ENCODE assay signal across 8 cellular contexts in the genomic region with DNA sequence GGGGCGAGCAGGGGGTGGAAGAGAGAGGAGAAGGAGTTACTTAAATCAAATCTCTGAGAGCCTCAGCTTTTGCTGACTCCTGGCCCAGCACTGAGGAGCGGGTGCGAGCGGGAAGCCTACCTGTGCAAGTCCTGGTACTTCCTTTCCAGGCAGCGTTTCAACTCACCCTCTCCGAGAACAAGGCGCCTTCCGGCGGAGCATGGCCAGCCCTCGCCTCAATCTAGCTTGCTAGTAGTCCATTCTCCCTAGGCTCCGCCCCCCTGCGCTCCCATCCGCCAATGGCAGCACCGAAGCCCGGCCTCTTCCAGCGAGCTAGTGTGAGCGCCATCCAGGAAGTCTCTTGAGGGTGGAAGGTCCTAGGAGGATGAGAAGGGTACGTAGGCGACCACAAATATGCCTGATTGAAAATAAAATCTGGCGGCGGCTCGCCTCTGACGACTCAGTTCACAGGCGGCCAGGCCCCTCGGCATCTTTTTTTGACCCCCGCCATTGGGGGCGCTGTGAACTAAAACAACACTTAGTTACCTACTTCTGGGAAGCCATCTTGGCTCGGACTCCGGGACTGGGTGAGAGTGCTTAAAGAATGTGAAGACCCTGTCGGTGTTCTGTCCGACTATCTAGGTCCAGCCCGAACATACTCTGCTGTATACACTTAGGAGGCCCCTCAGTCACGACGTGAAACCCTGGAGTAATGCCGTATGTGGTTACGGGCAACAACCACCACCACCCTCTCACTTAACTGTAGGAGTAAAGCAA. TPM values are rescaled to one million over a fixed set of nuclear protein-coding genes. Genes with fewer than 3 reads are reported as not detected.
DNase-seq lines count a peak whose midpoint lies in the region; ATAC-seq and TF ChIP-seq lines count a peak whose summit lies in the region.

A gene with protein sequence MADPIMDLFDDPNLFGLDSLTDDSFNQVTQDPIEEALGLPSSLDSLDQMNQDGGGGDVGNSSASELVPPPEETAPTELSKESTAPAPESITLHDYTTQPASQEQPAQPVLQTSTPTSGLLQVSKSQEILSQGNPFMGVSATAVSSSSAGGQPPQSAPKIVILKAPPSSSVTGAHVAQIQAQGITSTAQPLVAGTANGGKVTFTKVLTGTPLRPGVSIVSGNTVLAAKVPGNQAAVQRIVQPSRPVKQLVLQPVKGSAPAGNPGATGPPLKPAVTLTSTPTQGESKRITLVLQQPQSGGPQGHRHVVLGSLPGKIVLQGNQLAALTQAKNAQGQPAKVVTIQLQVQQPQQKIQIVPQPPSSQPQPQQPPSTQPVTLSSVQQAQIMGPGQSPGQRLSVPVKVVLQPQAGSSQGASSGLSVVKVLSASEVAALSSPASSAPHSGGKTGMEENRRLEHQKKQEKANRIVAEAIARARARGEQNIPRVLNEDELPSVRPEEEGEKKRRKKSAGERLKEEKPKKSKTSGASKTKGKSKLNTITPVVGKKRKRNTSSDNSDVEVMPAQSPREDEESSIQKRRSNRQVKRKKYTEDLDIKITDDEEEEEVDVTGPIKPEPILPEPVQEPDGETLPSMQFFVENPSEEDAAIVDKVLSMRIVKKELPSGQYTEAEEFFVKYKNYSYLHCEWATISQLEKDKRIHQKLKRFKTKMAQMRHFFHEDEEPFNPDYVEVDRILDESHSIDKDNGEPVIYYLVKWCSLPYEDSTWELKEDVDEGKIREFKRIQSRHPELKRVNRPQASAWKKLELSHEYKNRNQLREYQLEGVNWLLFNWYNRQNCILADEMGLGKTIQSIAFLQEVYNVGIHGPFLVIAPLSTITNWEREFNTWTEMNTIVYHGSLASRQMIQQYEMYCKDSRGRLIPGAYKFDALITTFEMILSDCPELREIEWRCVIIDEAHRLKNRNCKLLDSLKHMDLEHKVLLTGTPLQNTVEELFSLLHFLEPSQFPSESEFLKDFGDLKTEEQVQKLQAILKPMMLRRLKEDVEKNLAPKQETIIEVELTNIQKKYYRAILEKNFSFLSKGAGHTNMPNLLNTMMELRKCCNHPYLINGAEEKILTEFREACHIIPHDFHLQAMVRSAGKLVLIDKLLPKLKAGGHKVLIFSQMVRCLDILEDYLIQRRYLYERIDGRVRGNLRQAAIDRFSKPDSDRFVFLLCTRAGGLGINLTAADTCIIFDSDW (N-terminal part only) (minus strand): TSS at position 212 of the 756 bp plus-strand sequence. CDS start 24,480 bp downstream, outside the sequence.

- DNase-seq in Daoy (ENCODE audit: low read depth) (peak; percentile 100), GM23248 (peak; percentile 100), LHCN-M2 (ENCODE audit: low read depth) (peak; percentile 100), RPMI8226 (peak; percentile 98), fibroblast of lung (ENCODE audit: low read depth in 2 of 2) (peak; percentile 100)
- peak; percentile 95 to 100 (median 100) for DNase-seq in naive thymus-derived CD8-positive, alpha-beta T cell
- DNase-seq in stimulated activated naive CD4-positive, alpha-beta T cell treated with Interleukin-2 at 50 U/mL for 16 hours (lab: John Stamatoyannopoulos, UW) = peak; percentile 99

- no peaks in the 10 kb centered on the region for H4K20me1 ChIP-seq in GM23248 (ENCODE audit: insufficient read depth)
- H4K20me1 ChIP-seq in fibroblast of lung (ENCODE audit: control insufficient read depth, extremely low read depth, insufficient read depth, low read length) = no peaks in the 10 kb centered on the region

- H3K36me3 ChIP-seq in GM23248 (ENCODE audit: low read depth) = peaks cover 8% of the 10 kb centered on the region; the same call in 1 of the 2 replicates
- no peaks in the 10 kb centered on the region for H3K36me3 ChIP-seq in fibroblast of lung (ENCODE audit: control insufficient read depth, insufficient read depth, low read length)

- in situ Hi-C loops in GM23248 (cut with MboI) = no loop called here

- peaks cover 20% of the 10 kb centered on the region for H3K4me1 Mint-ChIP-seq in activated T-helper 17 cell treated with anti-CD3 and anti-CD28 coated beads, Interleukin-2, amount 50 U/mL, for 72 hours
- peaks cover 14 to 48% (median 42%) of the 10 kb centered on the region in 4 donors for H3K4me1 Mint-ChIP-seq in naive thymus-derived CD8-positive, alpha-beta T cell

- WGBS in GM23248 (ENCODE audit: low coverage in 1 of 2, low lambda C conversion rate in 2 of 2, missing lambda C conversion rate in 2 of 2), 2 experiments = 0 to 2% methylated on average over 36 of the region's 36 CpGs

- H3K36me3 Mint-ChIP-seq in activated T-helper 17 cell treated with anti-CD3 and anti-CD28 coated beads, Interleukin-2, amount 50 U/mL, for 72 hours (ENCODE audit: low read depth) = peaks cover 66% of the 10 kb centered on the region
- H3K36me3 Mint-ChIP-seq in naive thymus-derived CD8-positive, alpha-beta T cell = peaks cover 4 to 35% (median 6%) of the 10 kb centered on the region in 3 donors

- peak within 1 kb of the TSS; percentile 100 for H2AFZ ChIP-seq in GM23248
- peak within 1 kb of the TSS; percentile 100 for H2AFZ ChIP-seq in fibroblast of lung (ENCODE audit: low read length)

- peaks cover 8% of the 10 kb centered on the region for H3K4me1 ChIP-seq in GM23248 (ENCODE audit: insufficient read depth)
- H3K4me1 ChIP-seq in fibroblast of lung (ENCODE audit: control insufficient read depth, extremely low read depth, insufficient read depth, low read length) = no peaks in the 10 kb centered on the region

- peak within 1 kb of the TSS; percentile 97 for H3K27ac ChIP-seq in GM23248
- peak within 1 kb of the TSS; percentile 96 for H3K27ac ChIP-seq in fibroblast of lung (ENCODE audit: insufficient read depth, low read length)

- no peaks in the 10 kb centered on the region for H3K9me2 ChIP-seq in GM23248 (ENCODE audit: insufficient read depth)

- peak within 1 kb of the TSS; percentile 98 for H3K27ac Mint-ChIP-seq in activated T-helper 17 cell treated with anti-CD3 and anti-CD28 coated beads, Interleukin-2, amount 50 U/mL, for 72 hours
- H3K27ac Mint-ChIP-seq in naive thymus-derived CD8-positive, alpha-beta T cell = peak within 1 kb of the TSS; percentile 95 to 100 (median 100)

- ATAC-seq in activated T-helper 17 cell treated with anti-CD3 and anti-CD28 coated beads, Interleukin-2, amount 50 U/mL, for 72 hours (replicated peaks) = peak; percentile 99
- ATAC-seq in naive thymus-derived CD8-positive, alpha-beta T cell = peak; percentile 96

- H3K9me3 ChIP-seq in GM23248 (ENCODE audit: low read depth) (no peaks in the 10 kb centered on the region), fibroblast of lung (ENCODE audit: control insufficient read depth, insufficient read depth, low read depth, low read length) (no peaks in the 10 kb centered on the region)

- H3K9me3 Mint-ChIP-seq in activated T-helper 17 cell treated with anti-CD3 and anti-CD28 coated beads, Interleukin-2, amount 50 U/mL, for 72 hours = no peaks in the 10 kb centered on the region
- H3K9me3 Mint-ChIP-seq in naive thymus-derived CD8-positive, alpha-beta T cell = no peaks in the 10 kb centered on the region

- H3K79me2 ChIP-seq in GM23248 (ENCODE audit: insufficient read depth) = peaks cover 47% of the 10 kb centered on the region
- H3K79me2 ChIP-seq in fibroblast of lung (ENCODE audit: control insufficient read depth, insufficient read depth, low read length) = peaks cover 40% of the 10 kb centered on the region

- H3K27me3 ChIP-seq in GM23248 (replicated peaks; ENCODE audit: insufficient read depth) (no peaks in the 10 kb centered on the region), fibroblast of lung (ENCODE audit: control insufficient read depth, insufficient read depth, low read length) (no peaks in the 10 kb centered on the region)

- no peaks in the 10 kb centered on the region for H3K27me3 Mint-ChIP-seq in activated T-helper 17 cell treated with anti-CD3 and anti-CD28 coated beads, Interleukin-2, amount 50 U/mL, for 72 hours
- no peaks in the 10 kb centered on the region for H3K27me3 Mint-ChIP-seq in naive thymus-derived CD8-positive, alpha-beta T cell

- H3F3A ChIP-seq in GM23248 (ENCODE audit: insufficient read depth) = peaks cover 18% of the 10 kb centered on the region; the same call in 1 of the 2 replicates

- H3K9ac ChIP-seq in GM23248 (peak within 1 kb of the TSS; percentile 95), fibroblast of lung (ENCODE audit: insufficient read depth, low read length) (peak within 1 kb of the TSS; percentile 75)

- H3K4me2 ChIP-seq in GM23248 (ENCODE audit: unreplicated experiment) (peak within 1 kb of the TSS; percentile 96), fibroblast of lung (ENCODE audit: extremely low read depth, insufficient read depth, low read length) (peak within 1 kb of the TSS; percentile 98)

- peak within 1 kb of the TSS; percentile 93 for H3K4me3 ChIP-seq in GM23248
- H3K4me3 ChIP-seq in fibroblast of lung (replicated peaks in 1 of 4; ENCODE audit: control extremely low read depth in 1 of 4, insufficient read depth in 1 of 4, low read depth in 3 of 4, low read length in 4 of 4) = peak within 1 kb of the TSS; percentile 75 to 97 (median 86)

- peak; percentile 36 to 56 for TF ChIP-seq CTCF in fibroblast of lung (conservative IDR thresholded peaks at IDR 0.05 in 1 of 2, IDR thresholded peaks at IDR 0.05 in 1 of 2; ENCODE audit: low read depth in 1 of 2, low read length in 2 of 2)

- H3K4me3 Mint-ChIP-seq in activated T-helper 17 cell treated with anti-CD3 and anti-CD28 coated beads, Interleukin-2, amount 50 U/mL, for 72 hours = peak within 1 kb of the TSS; percentile 97
- peak within 1 kb of the TSS; percentile 93 to 100 (median 99) for H3K4me3 Mint-ChIP-seq in naive thymus-derived CD8-positive, alpha-beta T cell

- POLR2A ChIA-PET in naive thymus-derived CD8-positive, alpha-beta T cell (lab: Charles Lee) = interaction anchor here (0.5 to 5.1 kb wide), 19 partner anchors 9 to 214 kb away, joined by 3 to 137 read pairs (median 4); a partner anchor contains a TSS

RNA-seq across cellular contexts. Expression of the gene that starts here (rescaled TPM):
- 42.4 and 42.6 TPM in 2 replicates for total RNA-seq in Daoy (2014; rRNA removed; shearing (Covaris generic))
- 32.8 and 35.9 TPM in 2 replicates for total RNA-seq in GM23248 (2014; rRNA removed; shearing (Covaris generic))
- polyA plus RNA-seq in GM23248 (2016; fragmentation: Nextera tagmentation; extraction: Ambion mirVana) = 21.2 and 21.4 TPM in 2 replicates
- 49.1 and 50.1 TPM in 2 replicates for total RNA-seq in LHCN-M2 (2014; rRNA removed)
- 32.5 TPM for polyA plus RNA-seq in LHCN-M2 (2012)
- total RNA-seq in activated T-helper 17 cell treated with anti-CD3 and anti-CD28 coated beads, Interleukin-2, amount 50 U/mL, for 72 hours = 100 to 1,000 TPM; 105 to 124 TPM
- 46.5 and 56.3 TPM in 2 replicates for total RNA-seq in fibroblast of lung
- polyA plus RNA-seq in fibroblast of lung = 11.1 and 19.3 TPM in 2 replicates
- 43.9 and 44.2 TPM in 2 replicates for polyA plus RNA-seq in fibroblast of lung (2012)
- polyA minus RNA-seq in fibroblast of lung (ENCODE audit: low replicate concordance) = 157 and 198 TPM in 2 replicates
- 100 to 1,000 TPM; 136 to 146 TPM for total RNA-seq in naive thymus-derived CD8-positive, alpha-beta T cell
- 10 to 100 TPM; 20.7 to 34.9 (median 29.4) TPM for polyA plus RNA-seq in naive thymus-derived CD8-positive, alpha-beta T cell

Comparison
In these comparisons a context has a peak if more than half of its experiments do, and no peak if none do; other contexts are left out.
1. Peak in every context shown above with its lines: DNase-seq, ATAC-seq, H3K4me3 ChIP-seq and H3K27ac ChIP-seq.